1 cellular context compared by ENCODE assay signal in the genomic region with DNA sequence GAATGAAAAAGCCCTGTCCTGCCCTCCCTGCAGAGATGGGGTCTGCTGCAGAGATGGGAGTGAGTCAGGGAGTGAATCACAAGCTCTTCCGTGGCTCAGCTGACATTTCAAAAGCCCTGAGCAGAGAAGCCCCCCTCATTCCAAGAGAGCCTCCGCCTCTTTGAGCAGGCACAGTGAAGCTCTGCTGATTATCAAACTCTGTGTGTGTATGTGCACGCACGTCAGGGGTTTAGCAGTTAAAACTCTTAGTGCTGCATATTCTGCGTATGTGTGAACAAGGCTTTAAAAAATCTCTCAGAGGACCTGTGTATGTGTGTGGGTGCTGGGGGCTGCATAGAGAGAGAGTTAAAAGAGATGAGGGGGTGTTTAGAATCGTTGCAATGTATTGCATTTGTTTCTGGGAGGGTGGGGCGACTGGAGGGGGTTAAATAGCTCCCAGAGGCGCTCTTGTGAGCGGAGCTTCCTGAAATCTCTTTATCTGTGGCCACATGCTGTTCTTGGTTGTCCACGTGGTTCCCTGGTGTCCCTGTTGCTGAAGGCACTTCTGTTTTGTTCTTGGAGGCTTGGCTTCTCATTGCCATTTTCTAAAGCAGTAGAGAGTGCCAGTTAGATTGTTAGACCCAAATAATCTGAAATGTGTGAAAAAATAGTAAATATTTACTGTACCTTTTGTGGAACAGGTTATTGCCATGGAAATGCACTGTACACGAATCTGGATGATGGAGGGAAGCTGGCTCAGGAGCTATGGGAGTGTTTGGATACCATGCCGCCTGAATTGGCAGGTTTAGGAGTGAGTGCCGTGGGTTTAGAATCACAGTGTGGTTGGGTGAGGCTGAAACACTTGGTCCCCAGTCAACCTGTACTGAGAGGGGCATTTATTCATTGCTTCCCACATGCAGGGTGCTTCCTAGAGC.
TF ChIP-seq lines count a peak whose summit lies in the region.

No MANE protein-coding gene starts in this region.

TF ChIP-seq in K562, 482 proteins besides CTCF, POLR2A, EP300 and RAD21 (continued from another document and continues in another):
- TF ChIP-seq HDAC8 (tag; IDR thresholded peaks at IDR 0.05) = peak; percentile 87; the same call in 1 of the 2 replicates
- TF ChIP-seq ZNF253 (CRISPR knock-in tag; conservative IDR thresholded peaks at IDR 0.05) = no peak
- no peak for TF ChIP-seq MAFG (tag; conservative IDR thresholded peaks at IDR 0.05)
- TF ChIP-seq, protein P1, sequence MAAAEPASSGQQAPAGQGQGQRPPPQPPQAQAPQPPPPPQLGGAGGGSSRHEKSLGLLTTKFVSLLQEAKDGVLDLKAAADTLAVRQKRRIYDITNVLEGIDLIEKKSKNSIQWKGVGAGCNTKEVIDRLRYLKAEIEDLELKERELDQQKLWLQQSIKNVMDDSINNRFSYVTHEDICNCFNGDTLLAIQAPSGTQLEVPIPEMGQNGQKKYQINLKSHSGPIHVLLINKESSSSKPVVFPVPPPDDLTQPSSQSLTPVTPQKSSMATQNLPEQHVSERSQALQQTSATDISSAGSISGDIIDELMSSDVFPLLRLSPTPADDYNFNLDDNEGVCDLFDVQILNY (CRISPR knock-in tag; IDR thresholded peaks at IDR 0.05) = peak; percentile 81; the same call in 1 of the 2 replicates
- TF ChIP-seq ZNF717 (CRISPR knock-in tag; IDR thresholded peaks at IDR 0.05) = no peak
- TF ChIP-seq PURB (CRISPR knock-in tag; IDR thresholded peaks at IDR 0.05; ENCODE audit: low read depth) = no peak
- no peak for TF ChIP-seq CBX5 (IDR thresholded peaks at IDR 0.05; ENCODE audit: borderline replicate concordance, low read depth)
- no peak for TF ChIP-seq MYBL2 (IDR thresholded peaks at IDR 0.05; ENCODE audit: low read depth)
- TF ChIP-seq MYBL2 (CRISPR knock-in tag; IDR thresholded peaks at IDR 0.05; ENCODE audit: borderline replicate concordance) = no peak
- no peak for TF ChIP-seq THRAP3 (IDR thresholded peaks at IDR 0.05; ENCODE audit: borderline replicate concordance)
- TF ChIP-seq, protein P2, sequence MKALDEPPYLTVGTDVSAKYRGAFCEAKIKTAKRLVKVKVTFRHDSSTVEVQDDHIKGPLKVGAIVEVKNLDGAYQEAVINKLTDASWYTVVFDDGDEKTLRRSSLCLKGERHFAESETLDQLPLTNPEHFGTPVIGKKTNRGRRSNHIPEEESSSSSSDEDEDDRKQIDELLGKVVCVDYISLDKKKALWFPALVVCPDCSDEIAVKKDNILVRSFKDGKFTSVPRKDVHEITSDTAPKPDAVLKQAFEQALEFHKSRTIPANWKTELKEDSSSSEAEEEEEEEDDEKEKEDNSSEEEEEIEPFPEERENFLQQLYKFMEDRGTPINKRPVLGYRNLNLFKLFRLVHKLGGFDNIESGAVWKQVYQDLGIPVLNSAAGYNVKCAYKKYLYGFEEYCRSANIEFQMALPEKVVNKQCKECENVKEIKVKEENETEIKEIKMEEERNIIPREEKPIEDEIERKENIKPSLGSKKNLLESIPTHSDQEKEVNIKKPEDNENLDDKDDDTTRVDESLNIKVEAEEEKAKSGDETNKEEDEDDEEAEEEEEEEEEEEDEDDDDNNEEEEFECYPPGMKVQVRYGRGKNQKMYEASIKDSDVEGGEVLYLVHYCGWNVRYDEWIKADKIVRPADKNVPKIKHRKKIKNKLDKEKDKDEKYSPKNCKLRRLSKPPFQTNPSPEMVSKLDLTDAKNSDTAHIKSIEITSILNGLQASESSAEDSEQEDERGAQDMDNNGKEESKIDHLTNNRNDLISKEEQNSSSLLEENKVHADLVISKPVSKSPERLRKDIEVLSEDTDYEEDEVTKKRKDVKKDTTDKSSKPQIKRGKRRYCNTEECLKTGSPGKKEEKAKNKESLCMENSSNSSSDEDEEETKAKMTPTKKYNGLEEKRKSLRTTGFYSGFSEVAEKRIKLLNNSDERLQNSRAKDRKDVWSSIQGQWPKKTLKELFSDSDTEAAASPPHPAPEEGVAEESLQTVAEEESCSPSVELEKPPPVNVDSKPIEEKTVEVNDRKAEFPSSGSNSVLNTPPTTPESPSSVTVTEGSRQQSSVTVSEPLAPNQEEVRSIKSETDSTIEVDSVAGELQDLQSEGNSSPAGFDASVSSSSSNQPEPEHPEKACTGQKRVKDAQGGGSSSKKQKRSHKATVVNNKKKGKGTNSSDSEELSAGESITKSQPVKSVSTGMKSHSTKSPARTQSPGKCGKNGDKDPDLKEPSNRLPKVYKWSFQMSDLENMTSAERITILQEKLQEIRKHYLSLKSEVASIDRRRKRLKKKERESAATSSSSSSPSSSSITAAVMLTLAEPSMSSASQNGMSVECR (CRISPR knock-in tag; IDR thresholded peaks at IDR 0.05) = no peak
- peak; percentile 18; the same call in 1 of the 2 replicates for TF ChIP-seq NFE2L1 (tag; IDR thresholded peaks at IDR 0.05; ENCODE audit: borderline replicate concordance, low read depth)
- TF ChIP-seq CBX3 (IDR thresholded peaks at IDR 0.05; ENCODE audit: borderline replicate concordance in 1 of 2, low read length in 2 of 2) = no peak; a peak in 1 of 3 replicates
- peak; percentile 46; the same call in 1 of the 2 replicates for TF ChIP-seq SP1 (CRISPR knock-in tag; IDR thresholded peaks at IDR 0.05)
- peak; percentile 39; the same call in 1 of the 2 replicates for TF ChIP-seq TAF7 (tag; IDR thresholded peaks at IDR 0.05)
- TF ChIP-seq, protein P3, sequence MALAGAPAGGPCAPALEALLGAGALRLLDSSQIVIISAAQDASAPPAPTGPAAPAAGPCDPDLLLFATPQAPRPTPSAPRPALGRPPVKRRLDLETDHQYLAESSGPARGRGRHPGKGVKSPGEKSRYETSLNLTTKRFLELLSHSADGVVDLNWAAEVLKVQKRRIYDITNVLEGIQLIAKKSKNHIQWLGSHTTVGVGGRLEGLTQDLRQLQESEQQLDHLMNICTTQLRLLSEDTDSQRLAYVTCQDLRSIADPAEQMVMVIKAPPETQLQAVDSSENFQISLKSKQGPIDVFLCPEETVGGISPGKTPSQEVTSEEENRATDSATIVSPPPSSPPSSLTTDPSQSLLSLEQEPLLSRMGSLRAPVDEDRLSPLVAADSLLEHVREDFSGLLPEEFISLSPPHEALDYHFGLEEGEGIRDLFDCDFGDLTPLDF (CRISPR knock-in tag; IDR thresholded peaks at IDR 0.05) = 0 out of 2 replicates have a peak, but pooled peaks have one; percentile 6
- TF ChIP-seq NFXL1 (CRISPR knock-in tag; IDR thresholded peaks at IDR 0.05) = peak; percentile 81; the same call in 1 of the 2 replicates
- TF ChIP-seq KAT2B (IDR thresholded peaks at IDR 0.05; ENCODE audit: low read depth, low read length) = no peak
- no peak for TF ChIP-seq CCAR2 (IDR thresholded peaks at IDR 0.05; ENCODE audit: low read depth, low read length)
- TF ChIP-seq HDAC6 (IDR thresholded peaks at IDR 0.05; ENCODE audit: low read depth, low read length) = no peak
- TF ChIP-seq, protein P4, sequence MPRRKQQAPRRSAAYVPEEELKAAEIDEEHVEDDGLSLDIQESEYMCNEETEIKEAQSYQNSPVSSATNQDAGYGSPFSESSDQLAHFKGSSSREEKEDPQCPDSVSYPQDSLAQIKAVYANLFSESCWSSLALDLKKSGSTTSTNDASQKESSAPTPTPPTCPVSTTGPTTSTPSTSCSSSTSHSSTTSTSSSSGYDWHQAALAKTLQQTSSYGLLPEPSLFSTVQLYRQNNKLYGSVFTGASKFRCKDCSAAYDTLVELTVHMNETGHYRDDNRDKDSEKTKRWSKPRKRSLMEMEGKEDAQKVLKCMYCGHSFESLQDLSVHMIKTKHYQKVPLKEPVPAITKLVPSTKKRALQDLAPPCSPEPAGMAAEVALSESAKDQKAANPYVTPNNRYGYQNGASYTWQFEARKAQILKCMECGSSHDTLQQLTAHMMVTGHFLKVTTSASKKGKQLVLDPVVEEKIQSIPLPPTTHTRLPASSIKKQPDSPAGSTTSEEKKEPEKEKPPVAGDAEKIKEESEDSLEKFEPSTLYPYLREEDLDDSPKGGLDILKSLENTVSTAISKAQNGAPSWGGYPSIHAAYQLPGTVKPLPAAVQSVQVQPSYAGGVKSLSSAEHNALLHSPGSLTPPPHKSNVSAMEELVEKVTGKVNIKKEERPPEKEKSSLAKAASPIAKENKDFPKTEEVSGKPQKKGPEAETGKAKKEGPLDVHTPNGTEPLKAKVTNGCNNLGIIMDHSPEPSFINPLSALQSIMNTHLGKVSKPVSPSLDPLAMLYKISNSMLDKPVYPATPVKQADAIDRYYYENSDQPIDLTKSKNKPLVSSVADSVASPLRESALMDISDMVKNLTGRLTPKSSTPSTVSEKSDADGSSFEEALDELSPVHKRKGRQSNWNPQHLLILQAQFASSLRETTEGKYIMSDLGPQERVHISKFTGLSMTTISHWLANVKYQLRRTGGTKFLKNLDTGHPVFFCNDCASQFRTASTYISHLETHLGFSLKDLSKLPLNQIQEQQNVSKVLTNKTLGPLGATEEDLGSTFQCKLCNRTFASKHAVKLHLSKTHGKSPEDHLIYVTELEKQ (CRISPR knock-in tag; IDR thresholded peaks at IDR 0.05) = 0 out of 2 replicates have a peak, but pooled peaks have one; percentile 71
- peak; percentile 39 for TF ChIP-seq SAP30 (IDR thresholded peaks at IDR 0.05; ENCODE audit: borderline replicate concordance, insufficient read depth, low read depth, low read length, poor library complexity, severe bottlenecking)
- TF ChIP-seq, protein P5, sequence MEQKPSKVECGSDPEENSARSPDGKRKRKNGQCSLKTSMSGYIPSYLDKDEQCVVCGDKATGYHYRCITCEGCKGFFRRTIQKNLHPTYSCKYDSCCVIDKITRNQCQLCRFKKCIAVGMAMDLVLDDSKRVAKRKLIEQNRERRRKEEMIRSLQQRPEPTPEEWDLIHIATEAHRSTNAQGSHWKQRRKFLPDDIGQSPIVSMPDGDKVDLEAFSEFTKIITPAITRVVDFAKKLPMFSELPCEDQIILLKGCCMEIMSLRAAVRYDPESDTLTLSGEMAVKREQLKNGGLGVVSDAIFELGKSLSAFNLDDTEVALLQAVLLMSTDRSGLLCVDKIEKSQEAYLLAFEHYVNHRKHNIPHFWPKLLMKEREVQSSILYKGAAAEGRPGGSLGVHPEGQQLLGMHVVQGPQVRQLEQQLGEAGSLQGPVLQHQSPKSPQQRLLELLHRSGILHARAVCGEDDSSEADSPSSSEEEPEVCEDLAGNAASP (IDR thresholded peaks at IDR 0.05) = no peak
- TF ChIP-seq, protein P6, sequence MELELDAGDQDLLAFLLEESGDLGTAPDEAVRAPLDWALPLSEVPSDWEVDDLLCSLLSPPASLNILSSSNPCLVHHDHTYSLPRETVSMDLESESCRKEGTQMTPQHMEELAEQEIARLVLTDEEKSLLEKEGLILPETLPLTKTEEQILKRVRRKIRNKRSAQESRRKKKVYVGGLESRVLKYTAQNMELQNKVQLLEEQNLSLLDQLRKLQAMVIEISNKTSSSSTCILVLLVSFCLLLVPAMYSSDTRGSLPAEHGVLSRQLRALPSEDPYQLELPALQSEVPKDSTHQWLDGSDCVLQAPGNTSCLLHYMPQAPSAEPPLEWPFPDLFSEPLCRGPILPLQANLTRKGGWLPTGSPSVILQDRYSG (tag; conservative IDR thresholded peaks at IDR 0.05; ENCODE audit: low read depth) = peak; percentile 81; the same call in 1 of the 2 replicates
- TF ChIP-seq ZNF239 (CRISPR knock-in tag; IDR thresholded peaks at IDR 0.05) = peak; percentile 54; the same call in 1 of the 2 replicates
- no peak for TF ChIP-seq ZNF695 (CRISPR knock-in tag; IDR thresholded peaks at IDR 0.05)
- no peak for TF ChIP-seq ZNF124 (CRISPR knock-in tag; IDR thresholded peaks at IDR 0.05)
- no peak for TF ChIP-seq ARHGAP35 (IDR thresholded peaks at IDR 0.05; ENCODE audit: partially characterized antibody)
- TF ChIP-seq, protein P7, sequence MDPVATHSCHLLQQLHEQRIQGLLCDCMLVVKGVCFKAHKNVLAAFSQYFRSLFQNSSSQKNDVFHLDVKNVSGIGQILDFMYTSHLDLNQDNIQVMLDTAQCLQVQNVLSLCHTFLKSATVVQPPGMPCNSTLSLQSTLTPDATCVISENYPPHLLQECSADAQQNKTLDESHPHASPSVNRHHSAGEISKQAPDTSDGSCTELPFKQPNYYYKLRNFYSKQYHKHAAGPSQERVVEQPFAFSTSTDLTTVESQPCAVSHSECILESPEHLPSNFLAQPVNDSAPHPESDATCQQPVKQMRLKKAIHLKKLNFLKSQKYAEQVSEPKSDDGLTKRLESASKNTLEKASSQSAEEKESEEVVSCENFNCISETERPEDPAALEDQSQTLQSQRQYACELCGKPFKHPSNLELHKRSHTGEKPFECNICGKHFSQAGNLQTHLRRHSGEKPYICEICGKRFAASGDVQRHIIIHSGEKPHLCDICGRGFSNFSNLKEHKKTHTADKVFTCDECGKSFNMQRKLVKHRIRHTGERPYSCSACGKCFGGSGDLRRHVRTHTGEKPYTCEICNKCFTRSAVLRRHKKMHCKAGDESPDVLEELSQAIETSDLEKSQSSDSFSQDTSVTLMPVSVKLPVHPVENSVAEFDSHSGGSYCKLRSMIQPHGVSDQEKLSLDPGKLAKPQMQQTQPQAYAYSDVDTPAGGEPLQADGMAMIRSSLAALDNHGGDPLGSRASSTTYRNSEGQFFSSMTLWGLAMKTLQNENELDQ (CRISPR knock-in tag; IDR thresholded peaks at IDR 0.05; ENCODE audit: borderline replicate concordance) = no peak
- TF ChIP-seq, protein P8, sequence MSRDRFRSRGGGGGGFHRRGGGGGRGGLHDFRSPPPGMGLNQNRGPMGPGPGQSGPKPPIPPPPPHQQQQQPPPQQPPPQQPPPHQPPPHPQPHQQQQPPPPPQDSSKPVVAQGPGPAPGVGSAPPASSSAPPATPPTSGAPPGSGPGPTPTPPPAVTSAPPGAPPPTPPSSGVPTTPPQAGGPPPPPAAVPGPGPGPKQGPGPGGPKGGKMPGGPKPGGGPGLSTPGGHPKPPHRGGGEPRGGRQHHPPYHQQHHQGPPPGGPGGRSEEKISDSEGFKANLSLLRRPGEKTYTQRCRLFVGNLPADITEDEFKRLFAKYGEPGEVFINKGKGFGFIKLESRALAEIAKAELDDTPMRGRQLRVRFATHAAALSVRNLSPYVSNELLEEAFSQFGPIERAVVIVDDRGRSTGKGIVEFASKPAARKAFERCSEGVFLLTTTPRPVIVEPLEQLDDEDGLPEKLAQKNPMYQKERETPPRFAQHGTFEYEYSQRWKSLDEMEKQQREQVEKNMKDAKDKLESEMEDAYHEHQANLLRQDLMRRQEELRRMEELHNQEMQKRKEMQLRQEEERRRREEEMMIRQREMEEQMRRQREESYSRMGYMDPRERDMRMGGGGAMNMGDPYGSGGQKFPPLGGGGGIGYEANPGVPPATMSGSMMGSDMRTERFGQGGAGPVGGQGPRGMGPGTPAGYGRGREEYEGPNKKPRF (IDR thresholded peaks at IDR 0.05; ENCODE audit: low read depth, low read length) = no peak
- no peak for TF ChIP-seq EHMT2 (IDR thresholded peaks at IDR 0.05)
- no peak for TF ChIP-seq NCOA6 (IDR thresholded peaks at IDR 0.05)
- no peak for TF ChIP-seq ZNF274 (IDR thresholded peaks at IDR 0.05; ENCODE audit: borderline replicate concordance, low read depth, low read length)
- 0 out of 2 replicates have a peak, but pooled peaks have one; percentile 10 for TF ChIP-seq MAFK (IDR thresholded peaks at IDR 0.05; ENCODE audit: low read length)
- TF ChIP-seq POLR2G (IDR thresholded peaks at IDR 0.05; ENCODE audit: low read depth, low read length) = no peak
- no peak for TF ChIP-seq TAF15 (IDR thresholded peaks at IDR 0.05; ENCODE audit: low read depth, low read length)
- no peak; the same call in 1 of the 2 replicates for TF ChIP-seq LARP7 (IDR thresholded peaks at IDR 0.05)
- TF ChIP-seq CEBPB (tag; IDR thresholded peaks at IDR 0.05) = peak; percentile 65; the same call in 1 of the 2 replicates
- no peak for TF ChIP-seq ATF1 (CRISPR knock-in tag; IDR thresholded peaks at IDR 0.05)
- TF ChIP-seq ATF1 (tag; IDR thresholded peaks at IDR 0.05) = peak; percentile 58
- TF ChIP-seq ZNF316 (IDR thresholded peaks at IDR 0.05) = no peak
